1 cellular context compared by ENCODE assay signal in genomic region chr9:110197330-110198187, GRCh38.
A peak's percentile ranks its signal among the peaks of the same experiment; 100 is the strongest.
TF ChIP-seq lines count a peak whose summit lies in the region.

No MANE protein-coding gene starts in this region.

TF ChIP-seq in HepG2, 621 proteins besides CTCF, POLR2A, EP300 and RAD21 (continued from another document and continues in another):
- TF ChIP-seq PREB (CRISPR knock-in tag; IDR thresholded peaks at IDR 0.05) (no peak), RORA (CRISPR knock-in tag; IDR thresholded peaks at IDR 0.05) (no peak), ZNF337 (CRISPR knock-in tag; IDR thresholded peaks at IDR 0.05; ENCODE audit: borderline replicate concordance, low read depth) (no peak), ZBTB20 (CRISPR knock-in tag; IDR thresholded peaks at IDR 0.05; ENCODE audit: borderline replicate concordance, low read depth) (peak; percentile 62; the same call in 1 of the 2 replicates), ZNF12 (CRISPR knock-in tag; IDR thresholded peaks at IDR 0.05) (no peak), ZNF564 (CRISPR knock-in tag; IDR thresholded peaks at IDR 0.05) (no peak), ZNF292 (CRISPR knock-in tag; IDR thresholded peaks at IDR 0.05; ENCODE audit: borderline replicate concordance, low read depth) (peak; percentile 87; the same call in 1 of the 2 replicates), ZNF784 (CRISPR knock-in tag; IDR thresholded peaks at IDR 0.05; ENCODE audit: borderline replicate concordance) (no peak), ZSCAN31 (CRISPR knock-in tag; IDR thresholded peaks at IDR 0.05; ENCODE audit: low read depth) (0 out of 2 replicates have a peak, but pooled peaks have one; percentile 63), MIXL1 (CRISPR knock-in tag; IDR thresholded peaks at IDR 0.05) (peak; percentile 14; the same call in 1 of the 2 replicates), LCORL (IDR thresholded peaks at IDR 0.05) (no peak), LCORL (CRISPR knock-in tag; IDR thresholded peaks at IDR 0.05) (no peak; the same call in 1 of the 2 replicates), ZNF740 (CRISPR knock-in tag; IDR thresholded peaks at IDR 0.05) (no peak), ZNF607 (CRISPR knock-in tag; IDR thresholded peaks at IDR 0.05; ENCODE audit: borderline replicate concordance) (no peak), GABPA (IDR thresholded peaks at IDR 0.05; ENCODE audit: low read depth, low read length) (no peak), GABPA (CRISPR knock-in tag; IDR thresholded peaks at IDR 0.05; ENCODE audit: low read depth) (no peak), ZNF441 (CRISPR knock-in tag; IDR thresholded peaks at IDR 0.05; ENCODE audit: borderline replicate concordance) (no peak), ZNF792 (CRISPR knock-in tag; IDR thresholded peaks at IDR 0.05) (0 out of 2 replicates have a peak, but pooled peaks have one; percentile 35), POLR2AphosphoS5 (IDR thresholded peaks at IDR 0.05; ENCODE audit: low read depth, low read length) (no peak), ELF4 (CRISPR knock-in tag; IDR thresholded peaks at IDR 0.05; ENCODE audit: borderline replicate concordance) (no peak), ZSCAN5A (CRISPR knock-in tag; IDR thresholded peaks at IDR 0.05; ENCODE audit: borderline replicate concordance) (no peak), SP4 (CRISPR knock-in tag; IDR thresholded peaks at IDR 0.05) (peak; percentile 14; the same call in 1 of the 2 replicates), GFI1 (CRISPR knock-in tag; IDR thresholded peaks at IDR 0.05; ENCODE audit: borderline replicate concordance) (peak; percentile 59; the same call in 1 of the 2 replicates), ARNTL (CRISPR knock-in tag; IDR thresholded peaks at IDR 0.05) (peak; percentile 32; the same call in 1 of the 2 replicates), SMAD9 (CRISPR knock-in tag; IDR thresholded peaks at IDR 0.05) (no peak), TEAD3 (CRISPR knock-in tag; optimal IDR thresholded peaks at IDR 0.05; ENCODE audit: borderline replicate concordance) (peak; percentile 7), NCOA5 (CRISPR knock-in tag; IDR thresholded peaks at IDR 0.05) (no peak), NR2C2 (CRISPR knock-in tag; IDR thresholded peaks at IDR 0.05; ENCODE audit: borderline replicate concordance) (peak; percentile 60; the same call in 1 of the 2 replicates), ZNF225 (CRISPR knock-in tag; IDR thresholded peaks at IDR 0.05) (no peak), ZNF713 (CRISPR knock-in tag; IDR thresholded peaks at IDR 0.05) (no peak), SCMH1 (CRISPR knock-in tag; IDR thresholded peaks at IDR 0.05; ENCODE audit: borderline replicate concordance) (no peak), SIX4 (CRISPR knock-in tag; IDR thresholded peaks at IDR 0.05) (no peak)
- TF ChIP-seq, protein P1, sequence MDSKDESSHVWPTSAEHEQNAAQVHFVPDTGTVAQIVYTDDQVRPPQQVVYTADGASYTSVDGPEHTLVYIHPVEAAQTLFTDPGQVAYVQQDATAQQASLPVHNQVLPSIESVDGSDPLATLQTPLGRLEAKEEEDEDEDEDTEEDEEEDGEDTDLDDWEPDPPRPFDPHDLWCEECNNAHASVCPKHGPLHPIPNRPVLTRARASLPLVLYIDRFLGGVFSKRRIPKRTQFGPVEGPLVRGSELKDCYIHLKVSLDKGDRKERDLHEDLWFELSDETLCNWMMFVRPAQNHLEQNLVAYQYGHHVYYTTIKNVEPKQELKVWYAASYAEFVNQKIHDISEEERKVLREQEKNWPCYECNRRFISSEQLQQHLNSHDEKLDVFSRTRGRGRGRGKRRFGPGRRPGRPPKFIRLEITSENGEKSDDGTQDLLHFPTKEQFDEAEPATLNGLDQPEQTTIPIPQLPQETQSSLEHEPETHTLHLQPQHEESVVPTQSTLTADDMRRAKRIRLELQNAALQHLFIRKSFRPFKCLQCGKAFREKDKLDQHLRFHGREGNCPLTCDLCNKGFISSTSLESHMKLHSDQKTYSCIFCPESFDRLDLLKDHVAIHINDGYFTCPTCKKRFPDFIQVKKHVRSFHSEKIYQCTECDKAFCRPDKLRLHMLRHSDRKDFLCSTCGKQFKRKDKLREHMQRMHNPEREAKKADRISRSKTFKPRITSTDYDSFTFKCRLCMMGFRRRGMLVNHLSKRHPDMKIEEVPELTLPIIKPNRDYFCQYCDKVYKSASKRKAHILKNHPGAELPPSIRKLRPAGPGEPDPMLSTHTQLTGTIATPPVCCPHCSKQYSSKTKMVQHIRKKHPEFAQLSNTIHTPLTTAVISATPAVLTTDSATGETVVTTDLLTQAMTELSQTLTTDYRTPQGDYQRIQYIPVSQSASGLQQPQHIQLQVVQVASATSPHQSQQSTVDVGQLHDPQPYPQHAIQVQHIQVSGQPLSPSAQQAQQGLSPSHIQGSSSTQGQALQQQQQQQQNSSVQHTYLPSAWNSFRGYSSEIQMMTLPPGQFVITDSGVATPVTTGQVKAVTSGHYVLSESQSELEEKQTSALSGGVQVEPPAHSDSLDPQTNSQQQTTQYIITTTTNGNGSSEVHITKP (CRISPR knock-in tag; IDR thresholded peaks at IDR 0.05; ENCODE audit: low read depth), result no peak
- TF ChIP-seq, protein P2, sequence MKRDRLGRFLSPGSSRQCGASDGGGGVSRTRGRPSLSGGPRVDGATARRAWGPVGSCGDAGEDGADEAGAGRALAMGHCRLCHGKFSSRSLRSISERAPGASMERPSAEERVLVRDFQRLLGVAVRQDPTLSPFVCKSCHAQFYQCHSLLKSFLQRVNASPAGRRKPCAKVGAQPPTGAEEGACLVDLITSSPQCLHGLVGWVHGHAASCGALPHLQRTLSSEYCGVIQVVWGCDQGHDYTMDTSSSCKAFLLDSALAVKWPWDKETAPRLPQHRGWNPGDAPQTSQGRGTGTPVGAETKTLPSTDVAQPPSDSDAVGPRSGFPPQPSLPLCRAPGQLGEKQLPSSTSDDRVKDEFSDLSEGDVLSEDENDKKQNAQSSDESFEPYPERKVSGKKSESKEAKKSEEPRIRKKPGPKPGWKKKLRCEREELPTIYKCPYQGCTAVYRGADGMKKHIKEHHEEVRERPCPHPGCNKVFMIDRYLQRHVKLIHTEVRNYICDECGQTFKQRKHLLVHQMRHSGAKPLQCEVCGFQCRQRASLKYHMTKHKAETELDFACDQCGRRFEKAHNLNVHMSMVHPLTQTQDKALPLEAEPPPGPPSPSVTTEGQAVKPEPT (CRISPR knock-in tag; IDR thresholded peaks at IDR 0.05; ENCODE audit: low read depth), result no peak
- TF ChIP-seq, protein P3, sequence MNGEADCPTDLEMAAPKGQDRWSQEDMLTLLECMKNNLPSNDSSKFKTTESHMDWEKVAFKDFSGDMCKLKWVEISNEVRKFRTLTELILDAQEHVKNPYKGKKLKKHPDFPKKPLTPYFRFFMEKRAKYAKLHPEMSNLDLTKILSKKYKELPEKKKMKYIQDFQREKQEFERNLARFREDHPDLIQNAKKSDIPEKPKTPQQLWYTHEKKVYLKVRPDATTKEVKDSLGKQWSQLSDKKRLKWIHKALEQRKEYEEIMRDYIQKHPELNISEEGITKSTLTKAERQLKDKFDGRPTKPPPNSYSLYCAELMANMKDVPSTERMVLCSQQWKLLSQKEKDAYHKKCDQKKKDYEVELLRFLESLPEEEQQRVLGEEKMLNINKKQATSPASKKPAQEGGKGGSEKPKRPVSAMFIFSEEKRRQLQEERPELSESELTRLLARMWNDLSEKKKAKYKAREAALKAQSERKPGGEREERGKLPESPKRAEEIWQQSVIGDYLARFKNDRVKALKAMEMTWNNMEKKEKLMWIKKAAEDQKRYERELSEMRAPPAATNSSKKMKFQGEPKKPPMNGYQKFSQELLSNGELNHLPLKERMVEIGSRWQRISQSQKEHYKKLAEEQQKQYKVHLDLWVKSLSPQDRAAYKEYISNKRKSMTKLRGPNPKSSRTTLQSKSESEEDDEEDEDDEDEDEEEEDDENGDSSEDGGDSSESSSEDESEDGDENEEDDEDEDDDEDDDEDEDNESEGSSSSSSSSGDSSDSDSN (CRISPR knock-in tag; IDR thresholded peaks at IDR 0.05), result peak; percentile 24; the same call in 1 of the 2 replicates
- TF ChIP-seq, protein P4, sequence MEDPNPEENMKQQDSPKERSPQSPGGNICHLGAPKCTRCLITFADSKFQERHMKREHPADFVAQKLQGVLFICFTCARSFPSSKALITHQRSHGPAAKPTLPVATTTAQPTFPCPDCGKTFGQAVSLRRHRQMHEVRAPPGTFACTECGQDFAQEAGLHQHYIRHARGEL (CRISPR knock-in tag; IDR thresholded peaks at IDR 0.05), result no peak
- TF ChIP-seq, protein P5, sequence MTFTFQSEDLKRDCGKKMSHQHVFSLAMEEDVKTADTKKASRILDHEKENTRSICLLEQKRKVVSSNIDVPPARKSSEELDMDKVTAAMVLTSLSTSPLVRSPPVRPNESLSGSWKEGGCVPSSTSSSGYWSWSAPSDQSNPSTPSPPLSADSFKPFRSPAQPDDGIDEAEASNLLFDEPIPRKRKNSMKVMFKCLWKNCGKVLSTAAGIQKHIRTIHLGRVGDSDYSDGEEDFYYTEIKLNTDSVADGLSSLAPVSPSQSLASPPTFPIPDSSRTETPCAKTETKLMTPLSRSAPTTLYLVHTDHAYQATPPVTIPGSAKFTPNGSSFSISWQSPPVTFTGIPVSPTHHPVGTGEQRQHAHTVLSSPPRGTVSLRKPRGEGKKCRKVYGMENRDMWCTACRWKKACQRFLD (CRISPR knock-in tag; IDR thresholded peaks at IDR 0.05; ENCODE audit: borderline replicate concordance), result no peak
- TF ChIP-seq, protein P6, sequence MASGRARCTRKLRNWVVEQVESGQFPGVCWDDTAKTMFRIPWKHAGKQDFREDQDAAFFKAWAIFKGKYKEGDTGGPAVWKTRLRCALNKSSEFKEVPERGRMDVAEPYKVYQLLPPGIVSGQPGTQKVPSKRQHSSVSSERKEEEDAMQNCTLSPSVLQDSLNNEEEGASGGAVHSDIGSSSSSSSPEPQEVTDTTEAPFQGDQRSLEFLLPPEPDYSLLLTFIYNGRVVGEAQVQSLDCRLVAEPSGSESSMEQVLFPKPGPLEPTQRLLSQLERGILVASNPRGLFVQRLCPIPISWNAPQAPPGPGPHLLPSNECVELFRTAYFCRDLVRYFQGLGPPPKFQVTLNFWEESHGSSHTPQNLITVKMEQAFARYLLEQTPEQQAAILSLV (CRISPR knock-in tag; IDR thresholded peaks at IDR 0.05; ENCODE audit: borderline replicate concordance), result no peak
- TF ChIP-seq, protein P7, sequence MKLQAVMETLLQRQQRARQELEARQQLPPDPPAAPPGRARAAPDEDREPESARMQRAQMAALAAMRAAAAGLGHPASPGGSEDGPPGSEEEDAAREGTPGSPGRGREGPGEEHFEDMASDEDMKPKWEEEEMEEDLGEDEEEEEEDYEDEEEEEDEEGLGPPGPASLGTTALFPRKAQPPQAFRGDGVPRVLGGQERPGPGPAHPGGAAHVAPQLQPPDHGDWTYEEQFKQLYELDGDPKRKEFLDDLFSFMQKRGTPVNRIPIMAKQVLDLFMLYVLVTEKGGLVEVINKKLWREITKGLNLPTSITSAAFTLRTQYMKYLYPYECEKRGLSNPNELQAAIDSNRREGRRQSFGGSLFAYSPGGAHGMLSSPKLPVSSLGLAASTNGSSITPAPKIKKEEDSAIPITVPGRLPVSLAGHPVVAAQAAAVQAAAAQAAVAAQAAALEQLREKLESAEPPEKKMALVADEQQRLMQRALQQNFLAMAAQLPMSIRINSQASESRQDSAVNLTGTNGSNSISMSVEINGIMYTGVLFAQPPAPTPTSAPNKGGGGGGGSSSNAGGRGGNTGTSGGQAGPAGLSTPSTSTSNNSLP (IDR thresholded peaks at IDR 0.05; ENCODE audit: low read depth, low read length), result peak; percentile 58
- TF ChIP-seq, protein P8, sequence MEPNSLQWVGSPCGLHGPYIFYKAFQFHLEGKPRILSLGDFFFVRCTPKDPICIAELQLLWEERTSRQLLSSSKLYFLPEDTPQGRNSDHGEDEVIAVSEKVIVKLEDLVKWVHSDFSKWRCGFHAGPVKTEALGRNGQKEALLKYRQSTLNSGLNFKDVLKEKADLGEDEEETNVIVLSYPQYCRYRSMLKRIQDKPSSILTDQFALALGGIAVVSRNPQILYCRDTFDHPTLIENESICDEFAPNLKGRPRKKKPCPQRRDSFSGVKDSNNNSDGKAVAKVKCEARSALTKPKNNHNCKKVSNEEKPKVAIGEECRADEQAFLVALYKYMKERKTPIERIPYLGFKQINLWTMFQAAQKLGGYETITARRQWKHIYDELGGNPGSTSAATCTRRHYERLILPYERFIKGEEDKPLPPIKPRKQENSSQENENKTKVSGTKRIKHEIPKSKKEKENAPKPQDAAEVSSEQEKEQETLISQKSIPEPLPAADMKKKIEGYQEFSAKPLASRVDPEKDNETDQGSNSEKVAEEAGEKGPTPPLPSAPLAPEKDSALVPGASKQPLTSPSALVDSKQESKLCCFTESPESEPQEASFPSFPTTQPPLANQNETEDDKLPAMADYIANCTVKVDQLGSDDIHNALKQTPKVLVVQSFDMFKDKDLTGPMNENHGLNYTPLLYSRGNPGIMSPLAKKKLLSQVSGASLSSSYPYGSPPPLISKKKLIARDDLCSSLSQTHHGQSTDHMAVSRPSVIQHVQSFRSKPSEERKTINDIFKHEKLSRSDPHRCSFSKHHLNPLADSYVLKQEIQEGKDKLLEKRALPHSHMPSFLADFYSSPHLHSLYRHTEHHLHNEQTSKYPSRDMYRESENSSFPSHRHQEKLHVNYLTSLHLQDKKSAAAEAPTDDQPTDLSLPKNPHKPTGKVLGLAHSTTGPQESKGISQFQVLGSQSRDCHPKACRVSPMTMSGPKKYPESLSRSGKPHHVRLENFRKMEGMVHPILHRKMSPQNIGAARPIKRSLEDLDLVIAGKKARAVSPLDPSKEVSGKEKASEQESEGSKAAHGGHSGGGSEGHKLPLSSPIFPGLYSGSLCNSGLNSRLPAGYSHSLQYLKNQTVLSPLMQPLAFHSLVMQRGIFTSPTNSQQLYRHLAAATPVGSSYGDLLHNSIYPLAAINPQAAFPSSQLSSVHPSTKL (CRISPR knock-in tag; IDR thresholded peaks at IDR 0.05), result peak; percentile 57; the same call in 1 of the 2 replicates
